ENCODE assay signal across 8 cellular contexts in genomic region chr2:75560768-75561565, GRCh38. TPM values are rescaled to one million over a fixed set of nuclear protein-coding genes. Genes with fewer than 3 reads are reported as not detected.
DNase-seq lines count a peak whose midpoint lies in the region; ATAC-seq and TF ChIP-seq lines count a peak whose summit lies in the region.

A gene with protein sequence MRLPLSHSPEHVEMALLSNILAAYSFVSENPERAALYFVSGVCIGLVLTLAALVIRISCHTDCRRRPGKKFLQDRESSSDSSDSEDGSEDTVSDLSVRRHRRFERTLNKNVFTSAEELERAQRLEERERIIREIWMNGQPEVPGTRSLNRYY (minus strand): TSS chr2:75560939. CDS start chr2:75518140, 42,799 bp downstream.

- no peak for TF ChIP-seq EP300 in gastroesophageal sphincter (IDR thresholded peaks at IDR 0.05)
- no peak for TF ChIP-seq EP300 in ovary (IDR thresholded peaks at IDR 0.05)

- TF ChIP-seq CTCF in gastroesophageal sphincter (IDR thresholded peaks at IDR 0.05) (no peak), ovary (IDR thresholded peaks at IDR 0.05) (no peak)

- intact Hi-C loops in ovary (cut with DNase I) = no loop called here

- peaks cover 0 to 20% (median 0%) of the 10 kb centered on the region in 3 donors for H3K4me1 ChIP-seq in gastroesophageal sphincter
- peaks cover 6% of the 10 kb centered on the region for H3K4me1 ChIP-seq in ovary (ENCODE audit: insufficient read depth)

- no peaks in the 10 kb centered on the region for H3K9me3 ChIP-seq in gastroesophageal sphincter
- H3K9me3 ChIP-seq in ovary = no peaks in the 10 kb centered on the region

- DNase-seq in NCI-H2081 (lab: John Stamatoyannopoulos, UW) (peak; percentile 45 to 58), NCI-H2081 treated with DMSO at 0.1 percent for 48 hours (lab: John Stamatoyannopoulos, UW) (no peak), HS-5 (ENCODE audit: low read depth) (peak; percentile 57), ovary (peak; percentile 20 to 49 (median 32)), NAMALWA (ENCODE audit: low spot score) (no peak)
- peak; percentile 55 for DNase-seq in activated CD8-positive, alpha-beta memory T cell treated with anti-CD3 and anti-CD28 coated beads, Interleukin-2, amount 50 U/mL, for 48 hours
- no peak for DNase-seq in activated effector memory CD4-positive, alpha-beta T cell treated with Interleukin-2 at 50 U/mL for 16 hours

- H3K36me3 ChIP-seq in gastroesophageal sphincter (no peaks in the 10 kb centered on the region), ovary (no peaks in the 10 kb centered on the region)

- no peak for TF ChIP-seq POLR2A in gastroesophageal sphincter (IDR thresholded peaks at IDR 0.05)
- no peak for TF ChIP-seq POLR2A in ovary (IDR thresholded peaks at IDR 0.05)

- ATAC-seq in gastroesophageal sphincter = peak; percentile 29

- peaks cover 57% of the 10 kb centered on the region for H3K27me3 ChIP-seq in gastroesophageal sphincter
- no peaks in the 10 kb centered on the region for H3K27me3 ChIP-seq in ovary

- H3K4me3 ChIP-seq in gastroesophageal sphincter = peak within 1 kb of the TSS; percentile 0 to 50
- peak within 1 kb of the TSS; percentile 44 for H3K4me3 ChIP-seq in ovary

- peak within 1 kb of the TSS in 1 of 4 donors; percentile 29 for H3K27ac ChIP-seq in gastroesophageal sphincter
- no peak within 1 kb of the TSS for H3K27ac ChIP-seq in ovary

- 5 to 12% methylated on average over 5 to 10 of the region's 46 CpGs for WGBS in gastroesophageal sphincter (ENCODE audit: low coverage in 1 of 2), 2 donors
- 2 to 3% (median 2%) methylated on average over 40 to 46 of the region's 46 CpGs for WGBS in ovary, 3 donors

RNA-seq across cellular contexts. Expression of the gene that starts here (rescaled TPM):
- total RNA-seq in gastroesophageal sphincter = under 1 TPM in 1 of 4 donors, not detected in 3; 0.74 TPM
- total RNA-seq in ovary = 10 to 100 TPM in 1 of 7 donors, 1 to 10 TPM in 5, under 1 TPM in 1; 0.76 to 12.2 (median 1.6) TPM
- under 1 TPM; 0.62 to 0.80 TPM for polyA plus RNA-seq in ovary

Comparison
In these comparisons a context has a peak if more than half of its experiments do, and no peak if none do; other contexts are left out.
1. DNase-seq: peak in NCI-H2081 (2 of 2), HS-5 (single experiment), activated CD8-positive, alpha-beta memory T cell treated with anti-CD3 and anti-CD28 coated beads, Interleukin-2, amount 50 U/mL, for 48 hours (single experiment) and ovary (5 of 5); none in NCI-H2081 treated with DMSO at 0.1 percent for 48 hours (single experiment), NAMALWA (single experiment) and activated effector memory CD4-positive, alpha-beta T cell treated with Interleukin-2 at 50 U/mL for 16 hours (single experiment).
2. Peak in ATAC-seq and H3K4me3 ChIP-seq in gastroesophageal sphincter; RNA of the gene not detected or under 1 TPM.